13 cellular contexts compared by ENCODE assay signal in genomic region chr17:4318186-4318585, GRCh38. TPM values are rescaled to one million over a fixed set of nuclear protein-coding genes. Genes with fewer than 3 reads are reported as not detected.
DNase-seq lines count a peak whose midpoint lies in the region; ATAC-seq and TF ChIP-seq lines count a peak whose summit lies in the region.
"Had no signal": no experiment of that assay in that cellular context is flagged by ENCODE, and none has a peak within 500 bp of the region (broad histone marks: within the 10 kb centered on the region; RNA-seq: fewer than 3 reads in every experiment).

No MANE protein-coding gene starts in this region.

- H3K14ac ChIP-seq in trophoblast cell (ENCODE audit: low read length), result no peak overlapping the region

- H3K27ac ChIP-seq in A673 (ENCODE audit: low read depth, low read length, poor library complexity, severe bottlenecking), result peak overlapping the region; percentile 59
- peak overlapping the region; percentile 45 for H3K27ac ChIP-seq in SK-N-MC
- no peak overlapping the region for H3K27ac ChIP-seq in trophoblast cell (ENCODE audit: low read depth, low read length)
- no peak overlapping the region for H3K27ac ChIP-seq in WERI-Rb-1

- H4K91ac ChIP-seq in trophoblast cell (ENCODE audit: low read depth, low read length), result no peak overlapping the region

- peak; percentile 56 for ATAC-seq in esophagus mucosa
- ATAC-seq: effector memory CD8-positive, alpha-beta T cell; stimulated activated naive CD8-positive, alpha-beta T cell treated with anti-CD3 and anti-CD28 coated beads, Interleukin-15, Interleukin-2, amounts not matched to agents 100 U/mL and 50 U/mL, for 24 hours had no signal

- peak overlapping the region; percentile 12 for H3K4me3 ChIP-seq in A673 (ENCODE audit: low read depth, low read length, poor library complexity, severe bottlenecking)
- peak overlapping the region; percentile 32; the same call in 1 of the 2 replicates for H3K4me3 ChIP-seq in SK-N-MC
- no peak overlapping the region for H3K4me3 ChIP-seq in trophoblast cell (ENCODE audit: low read depth, low read length)
- H3K4me3 ChIP-seq in HAP-1, result no peak overlapping the region
- H3K4me3 ChIP-seq in WERI-Rb-1 (ENCODE audit: low read depth, low read length), result no peak overlapping the region

- no peak overlapping the region for H4K8ac ChIP-seq in trophoblast cell (ENCODE audit: low read depth, low read length)

- no peaks in the 10 kb centered on the region for H3K27me3 ChIP-seq in A673 (replicated peaks; ENCODE audit: insufficient read depth, low read depth, low read length, poor library complexity)
- no peaks in the 10 kb centered on the region for H3K27me3 ChIP-seq in trophoblast cell (ENCODE audit: insufficient read depth, low read length)
- no peaks in the 10 kb centered on the region for H3K27me3 ChIP-seq in HAP-1 (ENCODE audit: low read depth)
- H3K27me3 ChIP-seq in WERI-Rb-1 (ENCODE audit: insufficient read depth, low read depth, severe bottlenecking), result no peaks in the 10 kb centered on the region

- H2AFZ ChIP-seq in trophoblast cell (ENCODE audit: insufficient read depth, low read length, poor library complexity), result no peak overlapping the region

- no TSS peak for BruUV-seq in A673 (replicated peaks; lab: Mats Ljungman, UMichigan)

- intact Hi-C loops in A673 (cut with micrococcal nuclease; ENCODE audit: unreplicated experiment), result no loop called here

- no peak overlapping the region for H2BK5ac ChIP-seq in trophoblast cell (ENCODE audit: low read depth, low read length, poor library complexity)

- H3K79me2 ChIP-seq in trophoblast cell (ENCODE audit: control insufficient read depth, insufficient read depth, low read length, poor library complexity), result peaks cover 17% of the 10 kb centered on the region

- in situ Hi-C loops in HAP-1 (cut with MboI; ENCODE audit: low sequenced_read_pairs), result no loop called here

- no peak overlapping the region for H3K4me2 ChIP-seq in trophoblast cell (ENCODE audit: low read length)

- no peaks in the 10 kb centered on the region for H3K36me3 ChIP-seq in A673 (ENCODE audit: insufficient read depth, low read length, poor library complexity, severe bottlenecking)
- peaks cover 8% of the 10 kb centered on the region for H3K36me3 ChIP-seq in SK-N-MC (ENCODE audit: insufficient read depth, low read length)
- H3K36me3 ChIP-seq in trophoblast cell (ENCODE audit: control insufficient read depth in 1 of 2, insufficient read depth in 2 of 2, low read length in 2 of 2), result peaks cover 2 to 7% of the 10 kb centered on the region in 2 experiments
- H3K36me3 ChIP-seq in HAP-1 (replicated peaks), result peaks cover 3% of the 10 kb centered on the region; the same call in 1 of the 2 replicates
- H3K36me3 ChIP-seq in WERI-Rb-1, result no peaks in the 10 kb centered on the region

- H2AK5ac ChIP-seq in trophoblast cell (ENCODE audit: low read length), result no peak overlapping the region

- no CpG with 5 or more reads among the region's 5 CpGs for WGBS in trophoblast cell (ENCODE audit: extremely low coverage, insufficient coverage, insufficient read length)

- no peak for DNase-seq in A673 (ENCODE audit: low spot score)
- DNase-seq in SK-N-MC (ENCODE audit: low read depth, low spot score), result no peak
- DNase-seq in trophoblast cell, result no peak
- DNase-seq in HAP-1 (ENCODE audit: low spot score in 2 of 2), result no peak
- DNase-seq in WERI-Rb-1, result no peak
- no peak for DNase-seq in NCI-H82 treated with DMSO at 0.1 percent for 48 hours (lab: John Stamatoyannopoulos, UW; ENCODE audit: unreplicated experiment)
- no peak for DNase-seq in NCI-H2081 treated with DMSO at 0.1 percent for 48 hours (lab: John Stamatoyannopoulos, UW)
- DNase-seq: Caco-2; effector memory CD8-positive, alpha-beta T cell; immature natural killer cell; NCI-H510A; stimulated activated naive CD8-positive, alpha-beta T cell treated with anti-CD3 and anti-CD28 coated beads, Interleukin-15, Interleukin-2, amounts not matched to agents 100 U/mL and 50 U/mL, for 24 hours had no signal

- TF ChIP-seq CTCF in A673 (conservative IDR thresholded peaks at IDR 0.05; ENCODE audit: low read depth, low read length) (no peak), WERI-Rb-1 (IDR thresholded peaks at IDR 0.05; ENCODE audit: low read depth, low read length) (no peak)

- H3K79me1 ChIP-seq in trophoblast cell (ENCODE audit: low read length), result peaks cover 3% of the 10 kb centered on the region

- peaks cover 31% of the 10 kb centered on the region for H3K4me1 ChIP-seq in A673 (ENCODE audit: insufficient read depth, low read length, poor library complexity, severe bottlenecking)
- H3K4me1 ChIP-seq in trophoblast cell (ENCODE audit: control insufficient read depth in 1 of 2, insufficient read depth in 2 of 2, low read length in 2 of 2), result peaks cover 8% of the 10 kb centered on the region in 2 experiments
- peaks cover 2% of the 10 kb centered on the region; the same call in 1 of the 2 replicates for H3K4me1 ChIP-seq in HAP-1
- H3K4me1 ChIP-seq: Caco-2 had no signal

- POLR2A ChIA-PET in A673 (lab: Charles Lee; ENCODE audit: low non-redundant PET), result no interaction called here

- H3K4ac ChIP-seq in trophoblast cell (ENCODE audit: low read depth, low read length), result peak overlapping the region; percentile 86

- no peak overlapping the region for H2BK120ac ChIP-seq in trophoblast cell (ENCODE audit: insufficient read depth, low read length, poor library complexity)

- H3K18ac ChIP-seq in trophoblast cell (ENCODE audit: low read length), result no peak overlapping the region

- H3K9ac ChIP-seq in SK-N-MC (ENCODE audit: insufficient read length), result no peak overlapping the region
- H3K9ac ChIP-seq in trophoblast cell (ENCODE audit: low read length), result no peak overlapping the region

- no peak overlapping the region for H3K23ac ChIP-seq in trophoblast cell (ENCODE audit: low read length)

- H2BK12ac ChIP-seq in trophoblast cell (ENCODE audit: low read length), result no peak overlapping the region

- CTCF ChIA-PET in A673 (lab: Charles Lee), result no interaction called here

- H3K9me3 ChIP-seq in A673 (ENCODE audit: low read depth, low read length, poor library complexity, severe bottlenecking) (no peaks in the 10 kb centered on the region), SK-N-MC (ENCODE audit: low read depth, low read length) (no peaks in the 10 kb centered on the region), trophoblast cell (ENCODE audit: insufficient read depth, low read depth, low read length) (no peaks in the 10 kb centered on the region), HAP-1 (no peaks in the 10 kb centered on the region), WERI-Rb-1 (ENCODE audit: severe bottlenecking) (no peaks in the 10 kb centered on the region)
- H3K9me3 ChIP-seq: Caco-2 had no signal

- H4K12ac ChIP-seq in trophoblast cell (ENCODE audit: low read depth, low read length), result no peak overlapping the region

RNA-seq across cellular contexts. Expression of gene UBE2G1, which starts 48.3 kb away (rescaled TPM):
- 107 and 114 TPM in 2 replicates for total RNA-seq in A673 (2021)
- total RNA-seq in esophagus mucosa, result 93.4 TPM
- polyA plus RNA-seq in trophoblast cell (2013), result 225 and 236 TPM in 2 replicates

RNA-seq across cellular contexts. Expression of gene ANKFY1, which starts 54.4 kb away (rescaled TPM):
- total RNA-seq in A673 (2021) (63.2 and 70.5 TPM in 2 replicates), esophagus mucosa (31.6 TPM)
- 20.7 and 20.8 TPM in 2 replicates for polyA plus RNA-seq in trophoblast cell (2013)

Comparison
In these comparisons a context has a peak if more than half of its experiments do, and no peak if none do; other contexts are left out.
1. H3K27ac ChIP-seq: peak in A673 (single experiment) and SK-N-MC (single experiment); none in trophoblast cell (single experiment) and WERI-Rb-1 (single experiment).
2. H3K4me3 ChIP-seq: peak in A673 (single experiment) and SK-N-MC (single experiment); none in trophoblast cell (single experiment), HAP-1 (single experiment) and WERI-Rb-1 (single experiment).